17 cellular contexts compared by ENCODE assay signal in the genomic region with DNA sequence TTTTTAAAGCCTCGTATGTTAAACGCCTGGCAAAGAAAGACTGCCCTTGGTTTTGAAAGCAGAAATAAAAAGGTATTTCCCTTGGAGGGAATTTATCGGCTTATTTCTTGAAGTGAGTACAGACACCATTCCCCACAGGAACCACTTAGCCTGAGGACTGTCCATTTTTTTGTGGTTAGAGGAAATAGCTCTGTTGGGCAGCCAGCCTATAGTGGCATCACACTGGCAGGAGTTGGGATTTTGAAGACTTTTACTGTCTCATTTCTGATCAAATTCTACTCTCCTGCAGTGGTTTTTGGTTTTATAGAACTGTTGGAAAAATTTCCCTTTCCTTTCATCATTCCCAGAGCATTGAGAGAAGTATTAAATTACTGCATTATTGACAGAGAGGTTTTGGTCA.
"Had no signal": no experiment of that assay in that cellular context is flagged by ENCODE, and none has a peak within 500 bp of the region (broad histone marks: within the 10 kb centered on the region; RNA-seq: fewer than 3 reads in every experiment).

No MANE protein-coding gene starts in this region.

- H3K36me3 Mint-ChIP-seq: natural killer cell had no signal

- ATAC-seq: activated naive CD4-positive, alpha-beta T cell treated with anti-CD3 and anti-CD28 coated beads, Interleukin-2, amount 50 U/mL, for 72 hours; activated T-cell treated with anti-CD3 and anti-CD28 coated beads, Interleukin-2, amount 50 U/mL, for 4 hours; heart right ventricle; left lobe of liver; mucosa of descending colon; natural killer cell had no signal

- H3K27ac Mint-ChIP-seq: activated naive CD4-positive, alpha-beta T cell treated with anti-CD3 and anti-CD28 coated beads, Interleukin-2, amount 50 U/mL, for 72 hours; T-helper 2 cell treated with Interferon-gamma antibody and Interleukin-4, amounts not matched to agents 5 μg/mL and 100 μg/mL, for 36 hours had no signal

- H3K4me3 ChIP-seq: heart right ventricle, mucosa of descending colon, sigmoid colon, tibial artery, uterus had no signal

- H3K9me3 ChIP-seq: heart right ventricle, mucosa of descending colon, sigmoid colon, tibial artery, uterus had no signal

- H3K9me3 Mint-ChIP-seq: activated naive CD4-positive, alpha-beta T cell treated with anti-CD3 and anti-CD28 coated beads, Interleukin-2, amount 50 U/mL, for 72 hours; activated T-cell treated with anti-CD3 and anti-CD28 coated beads, Interleukin-2, amount 50 U/mL, for 4 hours; natural killer cell; T-helper 2 cell treated with Interferon-gamma antibody and Interleukin-4, amounts not matched to agents 5 μg/mL and 100 μg/mL, for 36 hours had no signal

- H3K27me3 ChIP-seq: heart right ventricle, sigmoid colon, tibial artery, uterus had no signal

- H3K4me3 Mint-ChIP-seq: activated T-cell treated with anti-CD3 and anti-CD28 coated beads, Interleukin-2, amount 50 U/mL, for 4 hours; natural killer cell; T-helper 2 cell treated with Interferon-gamma antibody and Interleukin-4, amounts not matched to agents 5 μg/mL and 100 μg/mL, for 36 hours had no signal

- H3K27ac ChIP-seq: heart right ventricle, tibial artery, uterus had no signal

- DNase-seq: activated CD4-positive, alpha-beta T cell treated with anti-CD3 and anti-CD28 coated beads, Interleukin-2, amount 50 U/mL, for 4 hours; activated CD4-positive, CD25-positive, alpha-beta regulatory T cell treated with anti-CD3 and anti-CD28 coated beads, Interleukin-2, amount 50 U/mL, for 72 hours; activated effector memory CD4-positive, alpha-beta T cell treated with anti-CD3 and anti-CD28 coated beads, Interleukin-2, amount 50 U/mL, for 16 hours; activated T-cell treated with anti-CD3 and anti-CD28 coated beads, Interleukin-2, amount 50 U/mL, for 4 hours; amygdala; heart right ventricle; mammary epithelial cell; mucosa of descending colon; natural killer cell; occipital lobe; sigmoid colon; stimulated activated CD4-positive, alpha-beta T cell treated with anti-CD3 and anti-CD28 coated beads, Interleukin-4, amount 100 ng/mL, for 4 hours; tibial artery; uterus had no signal

- H3K36me3 ChIP-seq: uterus had no signal
